8 cellular contexts compared by ENCODE assay signal in genomic region chr10:72626444-72626754, GRCh38. TPM values are rescaled to one million over a fixed set of nuclear protein-coding genes. Genes with fewer than 3 reads are reported as not detected.
DNase-seq lines count a peak whose midpoint lies in the region; TF ChIP-seq lines count a peak whose summit lies in the region.

No MANE protein-coding gene starts in this region.

- peak overlapping the region in 10 of 11 experiments; percentile 40 to 91 (median 80); a peak in 19 of 22 replicates for H3K27ac ChIP-seq in BLaER1 treated with 17β-estradiol and CSF1 and Interleukin-3, amounts not matched to agents 10 nM and 100 nM

- H3K27me3 Mint-ChIP-seq in nephron progenitor cell (ENCODE audit: low read depth, poor library complexity) = no peaks in the 10 kb centered on the region

- H3K9ac ChIP-seq in BLaER1 treated with 17β-estradiol and CSF1 and Interleukin-3, amounts not matched to agents 10 nM and 100 nM = peak overlapping the region; percentile 78 to 94 (median 89)

- H3K27me3 ChIP-seq in BLaER1 treated with 17β-estradiol and CSF1 and Interleukin-3, amounts not matched to agents 10 nM and 100 nM = no peaks in the 10 kb centered on the region

- H3K4me3 ChIP-seq in BLaER1 treated with 17β-estradiol and CSF1 and Interleukin-3, amounts not matched to agents 10 nM and 100 nM = peak overlapping the region; percentile 84 to 100 (median 89)
- peak overlapping the region; percentile 98 for H3K4me3 ChIP-seq in Jurkat, Clone E6-1 (ENCODE audit: low read length)
- H3K4me3 ChIP-seq in choroid plexus epithelial cell (ENCODE audit: low read depth, low read length) = peak overlapping the region; percentile 94

- H3K9me3 ChIP-seq in BLaER1 treated with 17β-estradiol and CSF1 and Interleukin-3, amounts not matched to agents 10 nM and 100 nM (replicated peaks in 1 of 11) = no peaks in the 10 kb centered on the region; a peak in 1 of 22 replicates

- no peak for DNase-seq in Jurkat, Clone E6-1 (ENCODE audit: low read depth, low spot score)
- no peak for DNase-seq in choroid plexus epithelial cell (ENCODE audit: low read depth)
- DNase-seq in nephron progenitor cell = no peak
- DNase-seq in NCI-H446 (lab: John Stamatoyannopoulos, UW) = no peak
- DNase-seq in stimulated activated CD8-positive, alpha-beta memory T cell treated with anti-CD3 and anti-CD28 coated beads, Interleukin-4, amount 100 ng/mL, for 48 hours = no peak
- no peak for DNase-seq in NCI-H1930 (lab: John Stamatoyannopoulos, UW)
- no peak for DNase-seq in activated CD4-positive, alpha-beta T cell treated with anti-CD3 and anti-CD28 coated beads for 4 hours

- TF ChIP-seq CTCF in choroid plexus epithelial cell (conservative IDR thresholded peaks at IDR 0.05; ENCODE audit: low read depth, low read length) = no peak
- no peak for TF ChIP-seq CTCF in nephron progenitor cell (IDR thresholded peaks at IDR 0.05)

- peaks cover 5% of the 10 kb centered on the region for H3K36me3 Mint-ChIP-seq in nephron progenitor cell (ENCODE audit: low read depth)

- peaks cover 18 to 25% (median 23%) of the 10 kb centered on the region in 10 experiments for H3K4me1 ChIP-seq in BLaER1 treated with 17β-estradiol and CSF1 and Interleukin-3, amounts not matched to agents 10 nM and 100 nM

- no peak overlapping the region for H3K27ac Mint-ChIP-seq in nephron progenitor cell

- H3K4me1 Mint-ChIP-seq in nephron progenitor cell = peaks cover 9% of the 10 kb centered on the region

- H3K9me3 Mint-ChIP-seq in nephron progenitor cell = no peaks in the 10 kb centered on the region

- H3K4me2 ChIP-seq in BLaER1 treated with 17β-estradiol and CSF1 and Interleukin-3, amounts not matched to agents 10 nM and 100 nM = peak overlapping the region; percentile 42 to 85 (median 76)

- peak overlapping the region; percentile 98 for H3K4me3 Mint-ChIP-seq in nephron progenitor cell

- H3K36me3 ChIP-seq in BLaER1 treated with 17β-estradiol and CSF1 and Interleukin-3, amounts not matched to agents 10 nM and 100 nM = peaks cover 0 to 7% (median 0%) of the 10 kb centered on the region in 11 experiments; a peak in 3 of 22 replicates

- H4K20me1 ChIP-seq in BLaER1 treated with 17β-estradiol and CSF1 and Interleukin-3, amounts not matched to agents 10 nM and 100 nM = peaks cover 0 to 8% (median 0%) of the 10 kb centered on the region in 11 experiments; a peak in 3 of 22 replicates

RNA-seq across cellular contexts. Expression of gene MICU1, which starts 0.5 kb away (rescaled TPM):
- polyA plus RNA-seq in Jurkat, Clone E6-1 (2012; ENCODE audit: insufficient read depth, insufficient read length) = 39.6 TPM
